Comparison of ENCODE assay signal across 1 cellular context in genomic region chr14:66813636-66814035, GRCh38.
TF ChIP-seq lines count a peak whose summit lies in the region.

No MANE protein-coding gene starts in this region.

TF ChIP-seq in K562, 482 proteins besides CTCF, POLR2A, EP300 and RAD21:
- TF ChIP-seq ZBTB40 (IDR thresholded peaks at IDR 0.05) (no peak), ZBTB40 (CRISPR knock-in tag; IDR thresholded peaks at IDR 0.05) (no peak), CEBPB (tag; IDR thresholded peaks at IDR 0.05) (peak; percentile 69), CEBPG (CRISPR knock-in tag; IDR thresholded peaks at IDR 0.05) (no peak), CEBPG (tag; conservative IDR thresholded peaks at IDR 0.05 in 1 of 2, IDR thresholded peaks at IDR 0.05 in 1 of 2) (peak in 1 of 2 experiments; percentile 66; a peak in 2 of 4 replicates)
TF ChIP-seq in K562: peak in this region for 2.
